In genomic region chr5:156121234-156121633, GRCh38 we compare ENCODE assay signal across 19 cellular contexts.
DNase-seq lines count a peak whose midpoint lies in the region; ATAC-seq and TF ChIP-seq lines count a peak whose summit lies in the region.
"Had no signal": no experiment of that assay in that cellular context is flagged by ENCODE, and none has a peak within 500 bp of the region (broad histone marks: within the 10 kb centered on the region; RNA-seq: fewer than 3 reads in every experiment).

No MANE protein-coding gene starts in this region.

- H3K36me3 ChIP-seq in MG63 (no peaks in the 10 kb centered on the region), prostate gland (no peaks in the 10 kb centered on the region)

- H3K9me3 ChIP-seq in MG63 (no peaks in the 10 kb centered on the region; the same call in 1 of the 2 replicates), prostate gland (no peaks in the 10 kb centered on the region)
- H3K9me3 ChIP-seq: testis had no signal

- H3K27me3 ChIP-seq in MG63 (no peaks in the 10 kb centered on the region), prostate gland (replicated peaks; ENCODE audit: insufficient read depth) (no peaks in the 10 kb centered on the region)
- H3K27me3 ChIP-seq: testis had no signal

- H3K9me3 Mint-ChIP-seq in activated T-cell treated with anti-CD3 and anti-CD28 coated beads, Interleukin-2, amount 50 U/mL, for 24 hours: no peaks in the 10 kb centered on the region
- H3K9me3 Mint-ChIP-seq in chondrocyte (ENCODE audit: low read depth): no peaks in the 10 kb centered on the region
- H3K9me3 Mint-ChIP-seq: activated naive CD4-positive, alpha-beta T cell treated with anti-CD3 and anti-CD28 coated beads, Interleukin-2, amount 50 U/mL, for 24 hours; activated T-cell treated with anti-CD3 and anti-CD28 coated beads, Interleukin-2, amount 50 U/mL, for 4 hours had no signal

- H3K27ac ChIP-seq in epithelial cell of prostate: no peak overlapping the region
- peak overlapping the region in 1 of 2 donors; percentile 35 for H3K27ac ChIP-seq in prostate gland
- H3K27ac ChIP-seq: testis had no signal

- H3K4me1 Mint-ChIP-seq in activated T-cell treated with anti-CD3 and anti-CD28 coated beads, Interleukin-2, amount 50 U/mL, for 24 hours (ENCODE audit: low read depth): no peaks in the 10 kb centered on the region
- H3K4me1 Mint-ChIP-seq in chondrocyte (ENCODE audit: low read depth): peaks cover 15% of the 10 kb centered on the region
- H3K4me1 Mint-ChIP-seq: activated naive CD4-positive, alpha-beta T cell treated with anti-CD3 and anti-CD28 coated beads, Interleukin-2, amount 50 U/mL, for 24 hours; IgD-negative memory B cell had no signal

- H3K4me3 ChIP-seq in AG10803 (ENCODE audit: low read length) (no peak overlapping the region), MG63 (no peak overlapping the region), prostate gland (no peak overlapping the region)
- H3K4me3 ChIP-seq: testis had no signal

- ATAC-seq in HG02642 (IDR thresholded peaks at IDR 0.05; ENCODE audit: poor library complexity, unreplicated experiment): no peak
- ATAC-seq: activated CD4-positive, CD25-positive, alpha-beta regulatory T cell treated with anti-CD3 and anti-CD28 coated beads, Interleukin-2, amount 50 U/mL, for 24 hours; activated CD8-positive, alpha-beta T cell treated with anti-CD3 and anti-CD28 coated beads, Interleukin-2, amount 10 ng/mL, durations not matched to agents 7 days and 5 days; activated T-cell treated with anti-CD3 and anti-CD28 coated beads, Interleukin-2, amount 50 U/mL, for 4 hours; left lobe of liver had no signal

- no peak for TF ChIP-seq POLR2A in prostate gland (IDR thresholded peaks at IDR 0.05)

- no peak overlapping the region for H3K4me3 Mint-ChIP-seq in activated T-cell treated with anti-CD3 and anti-CD28 coated beads, Interleukin-2, amount 50 U/mL, for 24 hours
- H3K4me3 Mint-ChIP-seq in chondrocyte (ENCODE audit: unreplicated experiment): no peak overlapping the region
- H3K4me3 Mint-ChIP-seq: activated CD8-positive, alpha-beta T cell treated with anti-CD3 and anti-CD28 coated beads, Interleukin-2, amount 10 ng/mL, durations not matched to agents 7 days and 5 days; activated naive CD4-positive, alpha-beta T cell treated with anti-CD3 and anti-CD28 coated beads, Interleukin-2, amount 50 U/mL, for 24 hours; activated T-cell treated with anti-CD3 and anti-CD28 coated beads, Interleukin-2, amount 50 U/mL, for 4 hours; IgD-negative memory B cell had no signal

- intact Hi-C loops in prostate gland (cut with DNase I): no loop called here

- H3K36me3 Mint-ChIP-seq in activated T-cell treated with anti-CD3 and anti-CD28 coated beads, Interleukin-2, amount 50 U/mL, for 24 hours (ENCODE audit: low read depth): no peaks in the 10 kb centered on the region
- no peaks in the 10 kb centered on the region for H3K36me3 Mint-ChIP-seq in chondrocyte (ENCODE audit: low read depth)
- H3K36me3 Mint-ChIP-seq: activated naive CD4-positive, alpha-beta T cell treated with anti-CD3 and anti-CD28 coated beads, Interleukin-2, amount 50 U/mL, for 24 hours; IgD-negative memory B cell had no signal

- DNase-seq in AG10803 (ENCODE audit: low read depth): peak; percentile 59
- peak; percentile 71 for DNase-seq in MG63
- DNase-seq in epithelial cell of prostate (ENCODE audit: low read depth, low spot score): peak; percentile 26
- DNase-seq in prostate gland (ENCODE audit: low spot score): peak; percentile 30
- DNase-seq in NCI-H1930 (lab: John Stamatoyannopoulos, UW): no peak
- DNase-seq in activated T-cell treated with anti-CD3 and anti-CD28 coated beads, Interleukin-2, amount 50 U/mL, for 24 hours: no peak
- DNase-seq in chondrocyte (ENCODE audit: low spot score): no peak
- DNase-seq: activated CD8-positive, alpha-beta T cell treated with anti-CD3 and anti-CD28 coated beads, Interleukin-2, amount 10 ng/mL, durations not matched to agents 7 days and 5 days; activated T-cell treated with anti-CD3 and anti-CD28 coated beads, Interleukin-2, amount 50 U/mL, for 4 hours; AML-193; dermis blood vessel endothelial cell; midbrain; NK-92 treated with Interleukin-12 subunit alpha and Interleukin-12 subunit beta, amount 100 ng/mL, for 24 hours had no signal

- TF ChIP-seq CTCF in AG10803 (conservative IDR thresholded peaks at IDR 0.05; ENCODE audit: low read length) (no peak), prostate gland (IDR thresholded peaks at IDR 0.05) (no peak), chondrocyte (IDR thresholded peaks at IDR 0.05) (no peak)

- H3K27ac Mint-ChIP-seq in activated T-cell treated with anti-CD3 and anti-CD28 coated beads, Interleukin-2, amount 50 U/mL, for 24 hours: no peak overlapping the region
- H3K27ac Mint-ChIP-seq in chondrocyte (ENCODE audit: unreplicated experiment): no peak overlapping the region
- H3K27ac Mint-ChIP-seq: activated CD8-positive, alpha-beta T cell treated with anti-CD3 and anti-CD28 coated beads, Interleukin-2, amount 10 ng/mL, durations not matched to agents 7 days and 5 days; activated naive CD4-positive, alpha-beta T cell treated with anti-CD3 and anti-CD28 coated beads, Interleukin-2, amount 50 U/mL, for 24 hours; IgD-negative memory B cell had no signal

- H3K4me1 ChIP-seq in prostate gland (replicated peaks): no peaks in the 10 kb centered on the region
- H3K4me1 ChIP-seq: testis had no signal

- 42% methylated on average over 3 of the region's 3 CpGs for WGBS in prostate gland

- H3K27me3 Mint-ChIP-seq in activated T-cell treated with anti-CD3 and anti-CD28 coated beads, Interleukin-2, amount 50 U/mL, for 24 hours: peaks cover 29% of the 10 kb centered on the region
- H3K27me3 Mint-ChIP-seq in chondrocyte (ENCODE audit: low read depth): peaks cover 6% of the 10 kb centered on the region

Comparison
In these comparisons a context has a peak if more than half of its experiments do, and no peak if none do; other contexts are left out.
1. DNase-seq: peak in AG10803 (single experiment), MG63 (single experiment), epithelial cell of prostate (single experiment) and prostate gland (single experiment); none in NCI-H1930 (0 of 2), activated T-cell treated with anti-CD3 and anti-CD28 coated beads, Interleukin-2, amount 50 U/mL, for 24 hours (single experiment) and chondrocyte (single experiment).